Comparison of ENCODE assay signal across 17 cellular contexts in genomic region chr14:60106341-60106740, GRCh38. TPM values are rescaled to one million over a fixed set of nuclear protein-coding genes. Genes with fewer than 3 reads are reported as not detected.
DNase-seq lines count a peak whose midpoint lies in the region; ATAC-seq, FAIRE-seq and TF ChIP-seq lines count a peak whose summit lies in the region.
"Had no signal": no experiment of that assay in that cellular context is flagged by ENCODE, and none has a peak within 500 bp of the region (broad histone marks: within the 10 kb centered on the region; RNA-seq: fewer than 3 reads in every experiment).

No MANE protein-coding gene starts in this region.

- H3K27me3 ChIP-seq in breast epithelium = no peaks in the 10 kb centered on the region
- no peaks in the 10 kb centered on the region for H3K27me3 ChIP-seq in upper lobe of right lung
- H3K27me3 ChIP-seq: neural progenitor cell had no signal

- no peak overlapping the region for H3K4me3 Mint-ChIP-seq in MCF 10A (ENCODE audit: unreplicated experiment)
- H3K4me3 Mint-ChIP-seq in activated CD8-positive, alpha-beta T cell treated with anti-CD3 and anti-CD28 coated beads for 36 hours = no peak overlapping the region
- H3K4me3 Mint-ChIP-seq: neural progenitor cell; stimulated activated naive CD8-positive, alpha-beta T cell treated with anti-CD3 and anti-CD28 coated beads, Interleukin-15, Interleukin-2, amounts not matched to agents 100 ng/mL and 50 ng/mL, for 24 hours; T-cell had no signal

- H3K4me1 ChIP-seq in breast epithelium (no peaks in the 10 kb centered on the region), upper lobe of right lung (no peaks in the 10 kb centered on the region)
- H3K4me1 ChIP-seq: neural progenitor cell had no signal

- ATAC-seq in upper lobe of right lung = peak; percentile 76
- no peak for ATAC-seq in activated CD8-positive, alpha-beta T cell treated with anti-CD3 and anti-CD28 coated beads for 36 hours
- no peak for ATAC-seq in HG03097 (IDR thresholded peaks at IDR 0.05; ENCODE audit: low FRiP score, unreplicated experiment)
- ATAC-seq: T-cell had no signal

- no peaks in the 10 kb centered on the region for H3K9me3 Mint-ChIP-seq in MCF 10A (ENCODE audit: unreplicated experiment)
- H3K9me3 Mint-ChIP-seq in activated CD8-positive, alpha-beta T cell treated with anti-CD3 and anti-CD28 coated beads for 36 hours = peaks cover 2% of the 10 kb centered on the region
- H3K9me3 Mint-ChIP-seq: stimulated activated naive CD8-positive, alpha-beta T cell treated with anti-CD3 and anti-CD28 coated beads, Interleukin-15, Interleukin-2, amounts not matched to agents 100 ng/mL and 50 ng/mL, for 24 hours; T-cell had no signal

- POLR2A ChIA-PET in MCF 10A (lab: Yijun Ruan, JAX) = no interaction called here
- POLR2A ChIA-PET in activated CD8-positive, alpha-beta T cell treated with anti-CD3 and anti-CD28 coated beads for 36 hours (lab: Charles Lee) = no interaction called here

- H3K9me3 ChIP-seq in breast epithelium (no peaks in the 10 kb centered on the region), upper lobe of right lung (no peaks in the 10 kb centered on the region)

- intact Hi-C loops in MCF 10A (cut with micrococcal nuclease) (no loop called here), breast epithelium (cut with DNase I; ENCODE audit: low total_unique reads) (loop anchor here (10.0 kb wide), 1 partner anchor 482 kb away; no protein-coding TSS in a partner anchor), upper lobe of right lung (cut with DNase I) (no loop called here)
- intact Hi-C loops in activated CD8-positive, alpha-beta T cell treated with anti-CD3 and anti-CD28 coated beads for 36 hours (cut with micrococcal nuclease) = no loop called here

- H3K36me3 ChIP-seq in breast epithelium (no peaks in the 10 kb centered on the region), upper lobe of right lung (peaks cover 18% of the 10 kb centered on the region)

- no TSS peak for BruUV-seq in MCF 10A (replicated peaks; lab: Mats Ljungman, UMichigan)

- H3K27me3 Mint-ChIP-seq in MCF 10A (ENCODE audit: insufficient read depth, unreplicated experiment) = no peaks in the 10 kb centered on the region
- no peaks in the 10 kb centered on the region for H3K27me3 Mint-ChIP-seq in activated CD8-positive, alpha-beta T cell treated with anti-CD3 and anti-CD28 coated beads for 36 hours
- H3K27me3 Mint-ChIP-seq: stimulated activated naive CD8-positive, alpha-beta T cell treated with anti-CD3 and anti-CD28 coated beads, Interleukin-15, Interleukin-2, amounts not matched to agents 100 ng/mL and 50 ng/mL, for 24 hours; T-cell had no signal

- peaks cover 34% of the 10 kb centered on the region for H3K4me1 Mint-ChIP-seq in MCF 10A (ENCODE audit: insufficient read depth, unreplicated experiment)
- peaks cover 36% of the 10 kb centered on the region for H3K4me1 Mint-ChIP-seq in activated CD8-positive, alpha-beta T cell treated with anti-CD3 and anti-CD28 coated beads for 36 hours (ENCODE audit: low read depth)
- H3K4me1 Mint-ChIP-seq: neural progenitor cell had no signal

- no peak for DNase-seq in MCF 10A (ENCODE audit: unreplicated experiment)
- DNase-seq in breast epithelium (ENCODE audit: low spot score in 2 of 2) = no peak
- DNase-seq in cerebellar cortex (ENCODE audit: low spot score) = peak; percentile 11
- DNase-seq in upper lobe of right lung = no peak
- no peak for DNase-seq in activated CD8-positive, alpha-beta T cell treated with anti-CD3 and anti-CD28 coated beads for 36 hours
- no peak for DNase-seq in SK-N-DZ (ENCODE audit: low spot score)
- DNase-seq: activated CD4-positive, alpha-beta T cell treated with anti-CD3 and anti-CD28 coated beads, Interleukin-2, amount 50 U/mL, for 4 hours; activated naive CD4-positive, alpha-beta T cell treated with anti-CD3 and anti-CD28 coated beads, Interleukin-2, amount 50 U/mL, for 16 hours; DMS 273 treated with DMSO at 0.1 percent for 48 hours; NCI-H1417 treated with DMSO at 0.1 percent for 48 hours; T-cell had no signal

- FAIRE-seq in islet of Langerhans (lab: Jason Lieb, UNC) = peak; percentile 92
- FAIRE-seq: GM12891 had no signal

- H3K27ac Mint-ChIP-seq in MCF 10A (ENCODE audit: low read depth, unreplicated experiment) = peak overlapping the region; percentile 40
- no peak overlapping the region for H3K27ac Mint-ChIP-seq in activated CD8-positive, alpha-beta T cell treated with anti-CD3 and anti-CD28 coated beads for 36 hours
- H3K27ac Mint-ChIP-seq: neural progenitor cell; stimulated activated naive CD8-positive, alpha-beta T cell treated with anti-CD3 and anti-CD28 coated beads, Interleukin-15, Interleukin-2, amounts not matched to agents 100 ng/mL and 50 ng/mL, for 24 hours had no signal

- H3K4me3 ChIP-seq in breast epithelium (no peak overlapping the region), upper lobe of right lung (no peak overlapping the region)
- H3K4me3 ChIP-seq: neural progenitor cell had no signal

- CTCF ChIA-PET in MCF 10A (lab: Yijun Ruan, JAX) = interaction anchor here (0.5 kb wide), 1 partner anchor 45 kb away, joined by 5 read pairs; no protein-coding TSS in a partner anchor
- CTCF ChIA-PET in activated CD8-positive, alpha-beta T cell treated with anti-CD3 and anti-CD28 coated beads for 36 hours (lab: Charles Lee) = interaction anchor here (0.9 to 1.5 kb wide), 2 partner anchors 11 to 78 kb away, joined by 3 read pairs; no protein-coding TSS in a partner anchor

- TF ChIP-seq CTCF in MCF 10A (IDR thresholded peaks at IDR 0.05; ENCODE audit: unreplicated experiment) (no peak), breast epithelium (IDR thresholded peaks at IDR 0.05) (no peak), upper lobe of right lung (IDR thresholded peaks at IDR 0.05) (no peak)
- no peak for TF ChIP-seq CTCF in activated CD8-positive, alpha-beta T cell treated with anti-CD3 and anti-CD28 coated beads for 36 hours (IDR thresholded peaks at IDR 0.05)

- H3K27ac ChIP-seq in breast epithelium = no peak overlapping the region
- H3K27ac ChIP-seq in upper lobe of right lung = no peak overlapping the region
- H3K27ac ChIP-seq: 22Rv1, neural progenitor cell had no signal

- peaks cover 42% of the 10 kb centered on the region for H3K36me3 Mint-ChIP-seq in MCF 10A (ENCODE audit: insufficient read depth, unreplicated experiment)
- H3K36me3 Mint-ChIP-seq in activated CD8-positive, alpha-beta T cell treated with anti-CD3 and anti-CD28 coated beads for 36 hours (ENCODE audit: low read depth) = peaks cover 34% of the 10 kb centered on the region

- no peak for TF ChIP-seq POLR2A in breast epithelium (IDR thresholded peaks at IDR 0.05)

RNA-seq across cellular contexts. Expression of gene PCNX4, which starts 14.6 kb away (rescaled TPM):
- total RNA-seq in MCF 10A (2022) (62.8 and 63.3 TPM in 2 replicates), breast epithelium (10 to 100 TPM; 32.6 to 85.9 (median 53.7) TPM), upper lobe of right lung (39.9 TPM)
- 10 to 100 TPM; 28.2 to 30.0 TPM for total RNA-seq in activated CD8-positive, alpha-beta T cell treated with anti-CD3 and anti-CD28 coated beads for 36 hours
- polyA plus RNA-seq in SK-N-DZ (2014; cell fraction: cytosol; rRNA removed) = 79.0 and 87.1 TPM in 2 replicates
- 74.6 and 128 TPM in 2 replicates for polyA plus RNA-seq in SK-N-DZ (2014; cell fraction: nucleus; rRNA removed)

RNA-seq across cellular contexts. Expression of gene DHRS7, which starts 58.9 kb away (rescaled TPM):
- 71.4 and 96.4 TPM in 2 replicates for total RNA-seq in MCF 10A (2022)
- total RNA-seq in breast epithelium = 10 to 100 TPM; 85.9 to 92.8 (median 89.8) TPM
- 69.3 TPM for total RNA-seq in upper lobe of right lung
- total RNA-seq in activated CD8-positive, alpha-beta T cell treated with anti-CD3 and anti-CD28 coated beads for 36 hours = 10 to 100 TPM; 46.4 to 46.6 TPM
- polyA plus RNA-seq in SK-N-DZ (2014; cell fraction: cytosol; rRNA removed) = 33.2 and 33.5 TPM in 2 replicates
- polyA plus RNA-seq in SK-N-DZ (2014; cell fraction: nucleus; rRNA removed) = 20.2 and 30.1 TPM in 2 replicates
